Comparison of ENCODE assay signal across 10 cellular contexts in genomic region chr12:34402899-34403705, GRCh38.
DNase-seq lines count a peak whose midpoint lies in the region; ATAC-seq and TF ChIP-seq lines count a peak whose summit lies in the region.
"Had no signal": no experiment of that assay in that cellular context is flagged by ENCODE, and none has a peak within 500 bp of the region (broad histone marks: within the 10 kb centered on the region; RNA-seq: fewer than 3 reads in every experiment).

No MANE protein-coding gene starts in this region.

- H3K4me1 Mint-ChIP-seq in endodermal cell (no peaks in the 10 kb centered on the region), GM23338 (no peaks in the 10 kb centered on the region)

- H3K27me3 ChIP-seq in H7 (ENCODE audit: control insufficient read depth, insufficient read depth, low read length) (no peaks in the 10 kb centered on the region), endodermal cell (ENCODE audit: control insufficient read depth, insufficient read depth, low read length, poor library complexity, severe bottlenecking) (no peaks in the 10 kb centered on the region), neuronal stem cell (ENCODE audit: control insufficient read depth in 3 of 3, insufficient read depth in 3 of 3, low read depth in 1 of 3, low read length in 3 of 3) (no peaks in the 10 kb centered on the region), GM23338 (ENCODE audit: insufficient read depth) (no peaks in the 10 kb centered on the region)

- H3K79me1 ChIP-seq in neuronal stem cell (ENCODE audit: low read depth, low read length), result no peaks in the 10 kb centered on the region

- TF ChIP-seq CTCF in endodermal cell (conservative IDR thresholded peaks at IDR 0.05) (no peak), GM23338 (conservative IDR thresholded peaks at IDR 0.05; ENCODE audit: low read depth in 2 of 2) (no peak)

- 77 to 80% methylated on average over 18 to 33 of the region's 33 CpGs for WGBS in endodermal cell (ENCODE audit: insufficient coverage in 1 of 2, insufficient read length in 1 of 2), 2 experiments
- no CpG with 5 or more reads among the region's 33 CpGs for WGBS in neuronal stem cell (ENCODE audit: extremely low coverage in 2 of 2, insufficient read length in 2 of 2, insufficient replicate concordance in 1 of 2), 2 donors

- no peaks in the 10 kb centered on the region for H3F3A ChIP-seq in GM23338 (replicated peaks; ENCODE audit: low read depth)

- no peaks in the 10 kb centered on the region for H4K20me1 ChIP-seq in GM23338 (replicated peaks; ENCODE audit: insufficient read depth)

- no peak overlapping the region for H3K23ac ChIP-seq in neuronal stem cell (ENCODE audit: low read depth, low read length, poor library complexity)

- H3K27ac ChIP-seq in endodermal cell (ENCODE audit: low read depth, low read length) (no peak overlapping the region), neuronal stem cell (replicated peaks; ENCODE audit: low read length) (no peak overlapping the region), GM23338 (ENCODE audit: low read depth) (no peak overlapping the region)
- H3K27ac ChIP-seq: C4-2B had no signal

- H2AK5ac ChIP-seq in neuronal stem cell (ENCODE audit: low read depth, low read length), result no peak overlapping the region

- H3K9me3 ChIP-seq in endodermal cell (ENCODE audit: control insufficient read depth, low read length) (peaks cover 41% of the 10 kb centered on the region), neuronal stem cell (replicated peaks in 1 of 2; ENCODE audit: control insufficient read depth in 2 of 2, insufficient read depth in 1 of 2, low read depth in 1 of 2, low read length in 2 of 2) (peaks cover 2 to 83% of the 10 kb centered on the region in 2 donors)

- no peak overlapping the region for H2BK15ac ChIP-seq in neuronal stem cell (ENCODE audit: low read length)

- H3K27me3 Mint-ChIP-seq in endodermal cell (ENCODE audit: insufficient read depth) (peaks cover 6% of the 10 kb centered on the region), GM23338 (ENCODE audit: insufficient read depth, low read depth, poor library complexity) (peaks cover 3% of the 10 kb centered on the region)

- H3K9ac ChIP-seq in endodermal cell (ENCODE audit: extremely low read depth, low read length, poor library complexity, severe bottlenecking), result no peak overlapping the region
- no peak overlapping the region for H3K9ac ChIP-seq in neuronal stem cell (ENCODE audit: low read depth, low read length, poor library complexity)

- H4K8ac ChIP-seq in neuronal stem cell (ENCODE audit: low read depth, low read length), result peak overlapping the region; percentile 17

- H3K4me1 ChIP-seq in endodermal cell (ENCODE audit: control insufficient read depth, insufficient read depth, low read length), result no peaks in the 10 kb centered on the region
- no peaks in the 10 kb centered on the region for H3K4me1 ChIP-seq in neuronal stem cell (ENCODE audit: control insufficient read depth in 2 of 2, insufficient read depth in 1 of 2, low read depth in 1 of 2, low read length in 2 of 2)
- no peaks in the 10 kb centered on the region for H3K4me1 ChIP-seq in GM23338 (ENCODE audit: insufficient read depth)

- no peak overlapping the region for H2BK120ac ChIP-seq in neuronal stem cell (ENCODE audit: low read depth, low read length)

- no peak for ATAC-seq in GM23338
- ATAC-seq in HG03139 (IDR thresholded peaks at IDR 0.05; ENCODE audit: unreplicated experiment), result no peak
- no peak for ATAC-seq in HG02870 (IDR thresholded peaks at IDR 0.05; ENCODE audit: unreplicated experiment)
- no peak for ATAC-seq in GM21786 (IDR thresholded peaks at IDR 0.05; ENCODE audit: unreplicated experiment)

- H3K27ac Mint-ChIP-seq in endodermal cell (no peak overlapping the region), GM23338 (no peak overlapping the region)

- H3K4me3 Mint-ChIP-seq in endodermal cell (no peak overlapping the region), GM23338 (no peak overlapping the region)

- H3K79me2 ChIP-seq in GM23338 (replicated peaks; ENCODE audit: insufficient read depth), result no peaks in the 10 kb centered on the region

- H3K18ac ChIP-seq in neuronal stem cell (ENCODE audit: low read length), result no peak overlapping the region

- no peak overlapping the region for H3K14ac ChIP-seq in neuronal stem cell (ENCODE audit: low read length)

- H4K91ac ChIP-seq in neuronal stem cell (ENCODE audit: low read depth, low read length, poor library complexity), result no peak overlapping the region

- H3K36me3 Mint-ChIP-seq in endodermal cell (ENCODE audit: low read depth) (peaks cover 3% of the 10 kb centered on the region), GM23338 (ENCODE audit: low read depth) (peaks cover 35% of the 10 kb centered on the region; the same call in 2 of the 3 replicates)

- H3K36me3 ChIP-seq in H7 (replicated peaks; ENCODE audit: control insufficient read depth, insufficient read depth, low read length) (no peaks in the 10 kb centered on the region), endodermal cell (ENCODE audit: control insufficient read depth, insufficient read depth, low read length) (no peaks in the 10 kb centered on the region), neuronal stem cell (replicated peaks in 1 of 2; ENCODE audit: control insufficient read depth in 2 of 2, insufficient read depth in 2 of 2, low read length in 2 of 2) (no peaks in the 10 kb centered on the region), GM23338 (ENCODE audit: insufficient read depth) (peaks cover 3% of the 10 kb centered on the region; the same call in 1 of the 2 replicates)

- H2AFZ ChIP-seq in neuronal stem cell (ENCODE audit: low read length) (no peak overlapping the region), GM23338 (no peak overlapping the region)

- no peak overlapping the region for H3K4ac ChIP-seq in neuronal stem cell (ENCODE audit: low read length)

- H2BK12ac ChIP-seq in neuronal stem cell (ENCODE audit: low read length), result no peak overlapping the region

- H3K9me3 Mint-ChIP-seq in endodermal cell (peaks cover 100% of the 10 kb centered on the region), GM23338 (peaks cover 96% of the 10 kb centered on the region)

- H3K9me2 ChIP-seq in GM23338 (ENCODE audit: insufficient read depth), result no peaks in the 10 kb centered on the region

- H3K4me2 ChIP-seq in neuronal stem cell (ENCODE audit: insufficient read depth, low read length, poor library complexity, severe bottlenecking), result no peak overlapping the region
- H3K4me2 ChIP-seq in GM23338, result no peak overlapping the region

- no peak overlapping the region for H2BK5ac ChIP-seq in neuronal stem cell (ENCODE audit: low read length)

- peak; percentile 1 for DNase-seq in AG20443 (ENCODE audit: low spot score)
- DNase-seq in H7, result peak; percentile 5
- peak; percentile 30 for DNase-seq in endodermal cell
- no peak for DNase-seq in neuronal stem cell (ENCODE audit: low spot score)
- no peak for DNase-seq in GM23338 (ENCODE audit: low spot score)
- DNase-seq: T1000 had no signal

- H3K4me3 ChIP-seq in H7 (ENCODE audit: insufficient read depth, low read depth, low read length) (no peak overlapping the region), endodermal cell (ENCODE audit: low read length) (no peak overlapping the region), neuronal stem cell (ENCODE audit: low read length in 2 of 2) (no peak overlapping the region), GM23338 (no peak overlapping the region)

TF ChIP-seq in GM23338, 12 proteins besides CTCF, POLR2A, EP300 and RAD21 (continues in another document):
- TF ChIP-seq STAT1 (IDR thresholded peaks at IDR 0.05; ENCODE audit: unreplicated experiment) (no peak), NANOG (IDR thresholded peaks at IDR 0.05; ENCODE audit: borderline replicate concordance) (no peak), ZNF114 (CRISPR knock-in tag; IDR thresholded peaks at IDR 0.05) (no peak)

Comparison
In these comparisons a context has a peak if more than half of its experiments do, and no peak if none do; other contexts are left out.
1. DNase-seq: peak in AG20443 (single experiment), H7 (single experiment) and endodermal cell (single experiment); none in neuronal stem cell (single experiment) and GM23338 (single experiment).